ENCODE assay signal across 28 cellular contexts in the genomic region with DNA sequence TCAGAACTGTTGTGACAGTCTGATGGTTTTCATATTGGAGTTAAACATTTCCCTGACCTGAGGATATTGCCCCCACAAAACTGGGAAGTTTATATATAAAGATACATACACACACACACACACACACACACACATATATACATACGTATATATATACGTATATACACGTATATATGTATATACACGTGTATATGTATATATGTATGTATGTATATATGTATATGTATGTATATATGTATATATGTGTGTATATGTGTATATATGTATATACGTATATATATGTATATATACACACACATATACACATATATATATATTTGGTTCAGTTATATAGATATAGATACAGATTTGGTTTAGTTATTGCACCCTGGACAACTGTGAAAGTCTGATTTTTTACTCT.
"Had no signal": no experiment of that assay in that cellular context is flagged by ENCODE, and none has a peak within 500 bp of the region (broad histone marks: within the 10 kb centered on the region; RNA-seq: fewer than 3 reads in every experiment).

No MANE protein-coding gene starts in this region.

- H3K9ac ChIP-seq: neural progenitor cell, parathyroid adenoma had no signal

- H2AFZ ChIP-seq: neural progenitor cell, parathyroid adenoma had no signal

- H3K4me1 ChIP-seq: psoas muscle, upper lobe of right lung, uterus had no signal

- H3K9me3 ChIP-seq: ovary, psoas muscle, stomach, thoracic aorta, thyroid gland, tibial nerve, upper lobe of right lung, uterus had no signal

- H3K27ac Mint-ChIP-seq: nephron; neural progenitor cell; progenitor cell of endocrine pancreas; stimulated activated naive B cell treated with anti-CD40 and anti-IgM and Interleukin-4, amounts not matched to agents 10 μg/mL and 1 μg/mL and 100 μg/mL, for 72 hours; stimulated activated naive CD8-positive, alpha-beta T cell treated with anti-CD3 and anti-CD28 coated beads, Interleukin-15, Interleukin-2, amounts not matched to agents 100 ng/mL and 50 ng/mL, for 24 hours; type B pancreatic cell had no signal

- H3K36me3 ChIP-seq: ovary, thoracic aorta, thyroid gland, uterus had no signal

- H3K4me3 Mint-ChIP-seq: naive thymus-derived CD4-positive, alpha-beta T cell; natural killer cell; nephron; neural progenitor cell; stimulated activated effector memory CD8-positive, alpha-beta T cell treated with anti-CD3 and anti-CD28 coated beads, Interleukin-12 subunit alpha, Interleukin-12 subunit beta, amount 100 ng/mL, for 72 hours; stimulated activated naive B cell treated with anti-CD40 and anti-IgM and Interleukin-4, amounts not matched to agents 10 μg/mL and 1 μg/mL and 100 μg/mL, for 72 hours; stimulated activated naive CD8-positive, alpha-beta T cell treated with anti-CD3 and anti-CD28 coated beads, Interleukin-15, Interleukin-2, amounts not matched to agents 100 ng/mL and 50 ng/mL, for 24 hours; type B pancreatic cell had no signal

- H3K4me2 ChIP-seq: neural progenitor cell had no signal

- DNase-seq: naive thymus-derived CD4-positive, alpha-beta T cell; natural killer cell; occipital lobe; ovary; posterior cingulate gyrus; psoas muscle; right cardiac atrium; stimulated activated CD4-positive, alpha-beta T cell treated with anti-CD3 and anti-CD28 coated beads, Interleukin-15, amount 100 ng/mL, for 24 hours; stimulated activated CD4-positive, alpha-beta T cell treated with anti-CD3 and anti-CD28 coated beads, Interleukin-2, amount 100 ng/mL, for 24 hours; stimulated activated CD4-positive, alpha-beta T cell treated with anti-CD3 and anti-CD28 coated beads, Interleukin-2, amount 100 ng/mL, for 48 hours; stimulated activated CD4-positive, alpha-beta T cell treated with anti-CD3 and anti-CD28 coated beads, Interleukin-4, amount 100 ng/mL, for 24 hours; stimulated activated naive B cell treated with anti-CD40 and anti-IgM and Interleukin-4, amounts not matched to agents 10 μg/mL and 1 μg/mL and 100 μg/mL, for 72 hours; stimulated activated naive CD4-positive, alpha-beta T cell treated with Interleukin-2 at 50 U/mL for 16 hours; stomach; thyroid gland; upper lobe of right lung; uterus had no signal

- ATAC-seq: naive thymus-derived CD4-positive, alpha-beta T cell; natural killer cell; psoas muscle; right cardiac atrium; sciatic nerve; stimulated activated effector memory CD8-positive, alpha-beta T cell treated with anti-CD3 and anti-CD28 coated beads, Interleukin-12 subunit alpha, Interleukin-12 subunit beta, amount 100 ng/mL, for 72 hours; stimulated activated naive B cell treated with anti-CD40 and anti-IgM and Interleukin-4, amounts not matched to agents 10 μg/mL and 1 μg/mL and 100 μg/mL, for 72 hours; upper lobe of right lung had no signal

- H3K9me3 Mint-ChIP-seq: natural killer cell; nephron; neural progenitor cell; stimulated activated effector memory CD8-positive, alpha-beta T cell treated with anti-CD3 and anti-CD28 coated beads, Interleukin-12 subunit alpha, Interleukin-12 subunit beta, amount 100 ng/mL, for 72 hours; stimulated activated naive B cell treated with anti-CD40 and anti-IgM and Interleukin-4, amounts not matched to agents 10 μg/mL and 1 μg/mL and 100 μg/mL, for 72 hours; stimulated activated naive CD8-positive, alpha-beta T cell treated with anti-CD3 and anti-CD28 coated beads, Interleukin-15, Interleukin-2, amounts not matched to agents 100 ng/mL and 50 ng/mL, for 24 hours; type B pancreatic cell had no signal

- H3K27me3 ChIP-seq: neural progenitor cell, ovary, stomach, thyroid gland, tibial nerve, upper lobe of right lung, uterus had no signal

- H3K4me3 ChIP-seq: neural progenitor cell, ovary, psoas muscle, skin epidermis, stomach, thoracic aorta, thyroid gland, tibial nerve, upper lobe of right lung, uterus had no signal

- H3K27me3 Mint-ChIP-seq: naive thymus-derived CD4-positive, alpha-beta T cell; progenitor cell of endocrine pancreas; stimulated activated naive B cell treated with anti-CD40 and anti-IgM and Interleukin-4, amounts not matched to agents 10 μg/mL and 1 μg/mL and 100 μg/mL, for 72 hours; stimulated activated naive CD8-positive, alpha-beta T cell treated with anti-CD3 and anti-CD28 coated beads, Interleukin-15, Interleukin-2, amounts not matched to agents 100 ng/mL and 50 ng/mL, for 24 hours; type B pancreatic cell had no signal

- H3K27ac ChIP-seq: neural progenitor cell, ovary, parathyroid adenoma, psoas muscle, skin epidermis, stomach, thoracic aorta, thyroid gland, tibial nerve, upper lobe of right lung, uterus had no signal
